ENCODE assay signal across 1 cellular context in genomic region chr4:24768604-24769003, GRCh38.
TF ChIP-seq lines count a peak whose summit lies in the region.

No MANE protein-coding gene starts in this region.

TF ChIP-seq in GM12878, 131 proteins besides CTCF, POLR2A, EP300 and RAD21 (continued from another document):
- no peak for TF ChIP-seq ZNF592 (IDR thresholded peaks at IDR 0.05)
- TF ChIP-seq TCF12 (IDR thresholded peaks at IDR 0.05; ENCODE audit: low read depth, low read length) = 0 out of 2 replicates have a peak, but pooled peaks have one; percentile 25
- TF ChIP-seq, protein P1, sequence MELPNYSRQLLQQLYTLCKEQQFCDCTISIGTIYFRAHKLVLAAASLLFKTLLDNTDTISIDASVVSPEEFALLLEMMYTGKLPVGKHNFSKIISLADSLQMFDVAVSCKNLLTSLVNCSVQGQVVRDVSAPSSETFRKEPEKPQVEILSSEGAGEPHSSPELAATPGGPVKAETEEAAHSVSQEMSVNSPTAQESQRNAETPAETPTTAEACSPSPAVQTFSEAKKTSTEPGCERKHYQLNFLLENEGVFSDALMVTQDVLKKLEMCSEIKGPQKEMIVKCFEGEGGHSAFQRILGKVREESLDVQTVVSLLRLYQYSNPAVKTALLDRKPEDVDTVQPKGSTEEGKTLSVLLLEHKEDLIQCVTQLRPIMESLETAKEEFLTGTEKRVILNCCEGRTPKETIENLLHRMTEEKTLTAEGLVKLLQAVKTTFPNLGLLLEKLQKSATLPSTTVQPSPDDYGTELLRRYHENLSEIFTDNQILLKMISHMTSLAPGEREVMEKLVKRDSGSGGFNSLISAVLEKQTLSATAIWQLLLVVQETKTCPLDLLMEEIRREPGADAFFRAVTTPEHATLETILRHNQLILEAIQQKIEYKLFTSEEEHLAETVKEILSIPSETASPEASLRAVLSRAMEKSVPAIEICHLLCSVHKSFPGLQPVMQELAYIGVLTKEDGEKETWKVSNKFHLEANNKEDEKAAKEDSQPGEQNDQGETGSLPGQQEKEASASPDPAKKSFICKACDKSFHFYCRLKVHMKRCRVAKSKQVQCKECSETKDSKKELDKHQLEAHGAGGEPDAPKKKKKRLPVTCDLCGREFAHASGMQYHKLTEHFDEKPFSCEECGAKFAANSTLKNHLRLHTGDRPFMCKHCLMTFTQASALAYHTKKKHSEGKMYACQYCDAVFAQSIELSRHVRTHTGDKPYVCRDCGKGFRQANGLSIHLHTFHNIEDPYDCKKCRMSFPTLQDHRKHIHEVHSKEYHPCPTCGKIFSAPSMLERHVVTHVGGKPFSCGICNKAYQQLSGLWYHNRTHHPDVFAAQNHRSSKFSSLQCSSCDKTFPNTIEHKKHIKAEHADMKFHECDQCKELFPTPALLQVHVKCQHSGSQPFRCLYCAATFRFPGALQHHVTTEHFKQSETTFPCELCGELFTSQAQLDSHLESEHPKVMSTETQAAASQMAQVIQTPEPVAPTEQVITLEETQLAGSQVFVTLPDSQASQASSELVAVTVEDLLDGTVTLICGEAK (IDR thresholded peaks at IDR 0.05; ENCODE audit: borderline replicate concordance) = no peak
